In the genomic region with DNA sequence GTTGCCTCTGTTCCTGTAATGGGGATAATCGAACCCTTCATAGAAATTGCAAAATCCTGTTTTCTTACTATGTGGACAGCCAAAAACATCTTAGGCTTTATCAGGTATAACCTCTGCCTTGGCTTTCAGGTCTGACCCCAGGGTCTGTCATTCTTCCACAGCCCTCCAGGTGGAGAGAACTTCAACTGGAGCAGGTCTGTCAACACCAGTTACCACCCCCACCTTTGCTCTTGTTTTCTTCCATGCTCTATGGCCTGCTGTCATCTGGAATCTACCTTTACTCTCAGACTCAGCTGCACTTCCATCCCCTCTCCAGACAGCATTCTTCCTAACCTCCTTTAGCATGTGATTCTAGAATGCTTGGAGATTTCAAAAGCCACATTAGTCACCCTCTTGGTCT, we compare ENCODE assay signal across 16 cellular contexts. TPM values are rescaled to one million over a fixed set of nuclear protein-coding genes. Genes with fewer than 3 reads are reported as not detected.
A peak's percentile ranks its signal among the peaks of the same experiment; 100 is the strongest.
DNase-seq lines count a peak whose midpoint lies in the region; ATAC-seq and TF ChIP-seq lines count a peak whose summit lies in the region.
"Had no signal": no experiment of that assay in that cellular context is flagged by ENCODE, and none has a peak within 500 bp of the region (broad histone marks: within the 10 kb centered on the region; RNA-seq: fewer than 3 reads in every experiment).

No MANE protein-coding gene starts in this region.

- H3K4me1 Mint-ChIP-seq in MCF 10A (ENCODE audit: insufficient read depth, unreplicated experiment), result no peaks in the 10 kb centered on the region

- H3K27ac ChIP-seq in breast epithelium (no peak overlapping the region), RWPE1 (no peak overlapping the region)
- H3K27ac ChIP-seq: heart right ventricle, suprapubic skin had no signal

- DNase-seq in MCF 10A (ENCODE audit: unreplicated experiment) (peak; percentile 2), breast epithelium (ENCODE audit: low spot score in 2 of 2) (no peak), RWPE1 (ENCODE audit: low spot score) (peak; percentile 20), glomerular visceral epithelial cell (ENCODE audit: extremely low spot score) (peak; percentile 4), SW 1271 (lab: John Stamatoyannopoulos, UW) (no peak), LoVo (ENCODE audit: low spot score) (no peak), UCSD-AML1 (lab: John Stamatoyannopoulos, UW; ENCODE audit: unreplicated experiment) (no peak)
- DNase-seq: activated CD4-positive, alpha-beta T cell treated with anti-CD3 and anti-CD28 coated beads, Interleukin-2, amount 50 U/mL, for 4 hours; effector memory CD4-positive, alpha-beta T cell; GF-D8; heart right ventricle; MM.1S; NCI-H526 treated with DMSO at 0.1 percent for 48 hours; retina had no signal

- no peak for TF ChIP-seq CTCF in MCF 10A (IDR thresholded peaks at IDR 0.05; ENCODE audit: unreplicated experiment)
- TF ChIP-seq CTCF in breast epithelium (IDR thresholded peaks at IDR 0.05), result no peak
- TF ChIP-seq CTCF in RWPE1 (conservative IDR thresholded peaks at IDR 0.05; ENCODE audit: low read depth), result no peak

- no peaks in the 10 kb centered on the region for H3K27me3 Mint-ChIP-seq in MCF 10A (ENCODE audit: insufficient read depth, unreplicated experiment)

- H3K9me3 ChIP-seq in breast epithelium, result no peaks in the 10 kb centered on the region
- H3K9me3 ChIP-seq: heart right ventricle, suprapubic skin had no signal

- no peak for ATAC-seq in HG02678 (IDR thresholded peaks at IDR 0.05; ENCODE audit: unreplicated experiment)
- ATAC-seq: heart right ventricle had no signal

- BruUV-seq in MCF 10A (replicated peaks; lab: Mats Ljungman, UMichigan), result no TSS peak

- no peaks in the 10 kb centered on the region for H3K27me3 ChIP-seq in breast epithelium
- H3K27me3 ChIP-seq: heart right ventricle, suprapubic skin had no signal

- POLR2A ChIA-PET in MCF 10A (lab: Yijun Ruan, JAX) (no interaction called here), RWPE1 (lab: Yijun Ruan, JAX; ENCODE audit: low non-redundant PET) (no interaction called here)

- no peaks in the 10 kb centered on the region for H3K4me1 ChIP-seq in breast epithelium
- H3K4me1 ChIP-seq: heart right ventricle, suprapubic skin had no signal

- no peaks in the 10 kb centered on the region for H3K36me3 Mint-ChIP-seq in MCF 10A (ENCODE audit: insufficient read depth, unreplicated experiment)

- H3K27ac Mint-ChIP-seq in MCF 10A (ENCODE audit: low read depth, unreplicated experiment), result no peak overlapping the region

- intact Hi-C loops in MCF 10A (cut with micrococcal nuclease), result no loop called here
- intact Hi-C loops in breast epithelium (cut with DNase I; ENCODE audit: low total_unique reads), result no loop called here

- no peak overlapping the region for H3K4me3 Mint-ChIP-seq in MCF 10A (ENCODE audit: unreplicated experiment)

- H3K36me3 ChIP-seq in breast epithelium, result no peaks in the 10 kb centered on the region

- no peaks in the 10 kb centered on the region for H3K9me3 Mint-ChIP-seq in MCF 10A (ENCODE audit: unreplicated experiment)

- H3K4me3 ChIP-seq in breast epithelium, result no peak overlapping the region
- H3K4me3 ChIP-seq: heart right ventricle, suprapubic skin had no signal

- no peak for TF ChIP-seq POLR2A in breast epithelium (IDR thresholded peaks at IDR 0.05)

- CTCF ChIA-PET in MCF 10A (lab: Yijun Ruan, JAX) (no interaction called here), RWPE1 (lab: Yijun Ruan, JAX) (interaction anchor here (0.6 kb wide), 2 partner anchors 970 to 1374 kb away, joined by 3 read pairs; no protein-coding TSS in a partner anchor)

RNA-seq across cellular contexts. Expression of a gene that starts 10.4 kb away (rescaled TPM):
- not detected in 2 replicates for total RNA-seq in MCF 10A (2022)
- not detected for total RNA-seq in breast epithelium
- total RNA-seq: heart right ventricle had no signal

RNA-seq across cellular contexts. Expression of a gene that starts 18.6 kb away (rescaled TPM):
- total RNA-seq in MCF 10A (2022) (16.1 and 18.9 TPM in 2 replicates), breast epithelium (10 to 100 TPM in 2 of 3 donors, 1 to 10 TPM in 1; 9.1 to 36.1 (median 15.1) TPM)

RNA-seq across cellular contexts. Expression of a gene that starts 32.2 kb away (rescaled TPM):
- total RNA-seq in MCF 10A (2022), result 23.3 and 40.6 TPM in 2 replicates
- 10 to 100 TPM; 19.2 to 34.9 (median 19.7) TPM for total RNA-seq in breast epithelium

RNA-seq across cellular contexts. Expression of a gene that starts 49.9 kb away (rescaled TPM):
- total RNA-seq in MCF 10A (2022) (0.30 and 0.52 TPM in 2 replicates), breast epithelium (1 to 10 TPM in 1 of 3 donors, under 1 TPM in 2; 0.16 to 1.6 (median 0.33) TPM)

Comparison
In these comparisons a context has a peak if more than half of its experiments do, and no peak if none do; other contexts are left out.
1. DNase-seq: peak in MCF 10A (single experiment), RWPE1 (single experiment) and glomerular visceral epithelial cell (single experiment); none in breast epithelium (0 of 2), SW 1271 (0 of 2), LoVo (single experiment) and UCSD-AML1 (single experiment).